11 cellular contexts compared by ENCODE assay signal in the genomic region with DNA sequence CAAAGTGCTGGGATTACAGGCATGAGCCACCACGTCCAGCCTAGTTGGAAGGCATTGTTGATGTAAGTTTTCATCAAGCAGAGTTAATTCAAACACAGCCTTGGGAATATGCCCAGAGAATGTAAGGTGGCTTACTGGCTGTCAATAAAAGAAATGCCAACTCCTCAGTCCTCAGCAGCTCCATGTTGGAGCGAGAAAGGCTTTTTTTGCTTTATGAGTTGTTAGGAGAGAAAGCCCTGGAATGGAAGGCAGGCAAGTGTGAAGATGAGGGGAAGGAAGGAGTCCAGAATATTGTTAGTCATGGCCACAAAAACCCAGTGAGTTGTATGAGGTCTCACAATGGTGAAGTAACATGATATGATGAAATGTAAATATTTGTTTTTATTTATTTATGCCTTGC. TPM values are rescaled to one million over a fixed set of nuclear protein-coding genes. Genes with fewer than 3 reads are reported as not detected.
DNase-seq lines count a peak whose midpoint lies in the region; ATAC-seq, FAIRE-seq and TF ChIP-seq lines count a peak whose summit lies in the region.
"Had no signal": no experiment of that assay in that cellular context is flagged by ENCODE, and none has a peak within 500 bp of the region (broad histone marks: within the 10 kb centered on the region; RNA-seq: fewer than 3 reads in every experiment).

No MANE protein-coding gene starts in this region.

- FAIRE-seq in endothelial cell of umbilical vein (lab: Jason Lieb, UNC) (no peak), kidney (lab: Jason Lieb, UNC) (no peak)
- FAIRE-seq: K562 had no signal

- H4K20me1 ChIP-seq in endothelial cell of umbilical vein (replicated peaks; ENCODE audit: control insufficient read depth, extremely low read depth, insufficient read depth, low read length), result peaks cover 23% of the 10 kb centered on the region

- no peak overlapping the region for H4K12ac ChIP-seq in trophoblast cell (ENCODE audit: low read depth, low read length)

- intact Hi-C loops in endothelial cell of umbilical vein (cut with micrococcal nuclease) (loop anchor here (5.0 kb wide), 1 partner anchor 57 kb away; the partner anchor contains the start of gene MAP4K4), kidney (cut with DNase I) (no loop called here)

- no peak overlapping the region for H2BK5ac ChIP-seq in trophoblast cell (ENCODE audit: low read depth, low read length, poor library complexity)

- CTCF ChIA-PET in endothelial cell of umbilical vein (lab: Charles Lee), result no interaction called here

- H3K14ac ChIP-seq in trophoblast cell (ENCODE audit: low read length), result no peak overlapping the region

- ATAC-seq in gastroesophageal sphincter, result no peak
- no peak for ATAC-seq in HG02588 (IDR thresholded peaks at IDR 0.05; ENCODE audit: unreplicated experiment)
- ATAC-seq: K562 had no signal

- H2AK5ac ChIP-seq in trophoblast cell (ENCODE audit: low read length), result no peak overlapping the region

- DNase-seq in DMS53 (lab: John Stamatoyannopoulos, UW), result peak; percentile 72
- DNase-seq in NCI-H69 (lab: John Stamatoyannopoulos, UW), result peak; percentile 20
- DNase-seq in endothelial cell of umbilical vein (ENCODE audit: low read depth, low spot score), result no peak
- no peak for DNase-seq in trophoblast cell
- DNase-seq in kidney, result no peak
- DNase-seq in GM19238 (ENCODE audit: insufficient read length, low spot score), result no peak
- DNase-seq: GDM1 had no signal

- H3K4me1 ChIP-seq in endothelial cell of umbilical vein (ENCODE audit: control insufficient read depth, extremely low read depth, insufficient read depth, low read length) (peaks cover 48% of the 10 kb centered on the region), trophoblast cell (ENCODE audit: control insufficient read depth in 1 of 2, insufficient read depth in 2 of 2, low read length in 2 of 2) (peaks cover 22 to 28% of the 10 kb centered on the region in 2 experiments), gastroesophageal sphincter (peaks cover 25 to 72% (median 41%) of the 10 kb centered on the region in 3 donors), kidney (ENCODE audit: control insufficient read depth in 1 of 2, insufficient read depth in 1 of 2, low read depth in 1 of 2, low read length in 2 of 2) (peaks cover 21 to 28% of the 10 kb centered on the region in 2 donors)

- no peak overlapping the region for H3K18ac ChIP-seq in trophoblast cell (ENCODE audit: low read length)

- no peak overlapping the region for H4K8ac ChIP-seq in trophoblast cell (ENCODE audit: low read depth, low read length)

- POLR2A ChIA-PET in endothelial cell of umbilical vein (lab: Charles Lee), result no interaction called here

- no peaks in the 10 kb centered on the region for H3K27me3 ChIP-seq in endothelial cell of umbilical vein (ENCODE audit: control insufficient read depth in 2 of 2, insufficient read depth in 2 of 2, low read length in 2 of 2)
- H3K27me3 ChIP-seq in trophoblast cell (ENCODE audit: insufficient read depth, low read length), result no peaks in the 10 kb centered on the region
- no peaks in the 10 kb centered on the region for H3K27me3 ChIP-seq in gastroesophageal sphincter

- H3K36me3 ChIP-seq in endothelial cell of umbilical vein (ENCODE audit: control insufficient read depth in 2 of 2, extremely low read depth in 1 of 2, insufficient read depth in 2 of 2, low read length in 2 of 2) (peaks cover 0 to 2% of the 10 kb centered on the region in 2 experiments), trophoblast cell (ENCODE audit: control insufficient read depth in 1 of 2, insufficient read depth in 2 of 2, low read length in 2 of 2) (no peaks in the 10 kb centered on the region), gastroesophageal sphincter (no peaks in the 10 kb centered on the region), kidney (ENCODE audit: control insufficient read depth in 1 of 2, insufficient read depth in 2 of 2, low read length in 2 of 2) (no peaks in the 10 kb centered on the region)

- H3K9ac ChIP-seq in endothelial cell of umbilical vein (replicated peaks; ENCODE audit: extremely low read depth, insufficient read depth, low read length), result no peak overlapping the region
- H3K9ac ChIP-seq in trophoblast cell (ENCODE audit: low read length), result no peak overlapping the region
- no peak overlapping the region for H3K9ac ChIP-seq in kidney (ENCODE audit: low read length in 2 of 2)

- H2AFZ ChIP-seq in endothelial cell of umbilical vein (ENCODE audit: low read depth, low read length) (no peak overlapping the region), trophoblast cell (ENCODE audit: insufficient read depth, low read length, poor library complexity) (no peak overlapping the region)

- H3K79me1 ChIP-seq in trophoblast cell (ENCODE audit: low read length), result peaks cover 2% of the 10 kb centered on the region

- H3K9me3 ChIP-seq in endothelial cell of umbilical vein (replicated peaks; ENCODE audit: control insufficient read depth, insufficient read depth, low read length) (no peaks in the 10 kb centered on the region), trophoblast cell (ENCODE audit: insufficient read depth, low read depth, low read length) (no peaks in the 10 kb centered on the region), gastroesophageal sphincter (no peaks in the 10 kb centered on the region), kidney (ENCODE audit: control insufficient read depth in 1 of 2, low read length in 2 of 2) (no peaks in the 10 kb centered on the region)

- H3K4ac ChIP-seq in trophoblast cell (ENCODE audit: low read depth, low read length), result peak overlapping the region; percentile 64

- H2BK12ac ChIP-seq in trophoblast cell (ENCODE audit: low read length), result no peak overlapping the region

- dilution Hi-C loops in endothelial cell of umbilical vein (cut with MboI; ENCODE audit: extremely low pct_ligation_motif_present, low sequenced_read_pairs), result no loop called here

- H3K9me1 ChIP-seq in endothelial cell of umbilical vein (replicated peaks; ENCODE audit: control insufficient read depth, extremely low read depth, insufficient read depth, low read length), result no peaks in the 10 kb centered on the region

- no peak for TF ChIP-seq EP300 in gastroesophageal sphincter (IDR thresholded peaks at IDR 0.05)

- TF ChIP-seq CTCF in endothelial cell of umbilical vein (IDR thresholded peaks at IDR 0.05; ENCODE audit: extremely low read depth in 1 of 2, insufficient read depth in 1 of 2, low read depth in 1 of 2, low read length in 2 of 2) (no peak), gastroesophageal sphincter (IDR thresholded peaks at IDR 0.05) (no peak), kidney (IDR thresholded peaks at IDR 0.05; ENCODE audit: borderline replicate concordance, extremely low read depth, insufficient read depth) (no peak)

- TF ChIP-seq POLR2A in endothelial cell of umbilical vein (IDR thresholded peaks at IDR 0.05; ENCODE audit: low read depth, low read length), result no peak
- no peak for TF ChIP-seq POLR2A in gastroesophageal sphincter (IDR thresholded peaks at IDR 0.05)

- WGBS in trophoblast cell (ENCODE audit: extremely low coverage, insufficient coverage, insufficient read length), result no CpG with 5 or more reads among the region's 2 CpGs
- WGBS in gastroesophageal sphincter (ENCODE audit: low coverage in 1 of 2), 2 donors, result 13 to 50% methylated on average over 1 to 2 of the region's 2 CpGs

- H3K4me3 ChIP-seq in endothelial cell of umbilical vein (replicated peaks in 1 of 3; ENCODE audit: insufficient read depth in 1 of 3, low read depth in 1 of 3, low read length in 3 of 3) (no peak overlapping the region), trophoblast cell (ENCODE audit: low read depth, low read length) (no peak overlapping the region), gastroesophageal sphincter (no peak overlapping the region), kidney (ENCODE audit: low read length in 2 of 2) (no peak overlapping the region)
- H3K4me3 ChIP-seq: coronary artery, K562 had no signal

- peaks cover 83% of the 10 kb centered on the region for H3K79me2 ChIP-seq in endothelial cell of umbilical vein (ENCODE audit: control insufficient read depth, insufficient read depth, low read length)
- H3K79me2 ChIP-seq in trophoblast cell (ENCODE audit: control insufficient read depth, insufficient read depth, low read length, poor library complexity), result peaks cover 10% of the 10 kb centered on the region

- no peak overlapping the region for H2BK120ac ChIP-seq in trophoblast cell (ENCODE audit: insufficient read depth, low read length, poor library complexity)

- H3K27ac ChIP-seq in endothelial cell of umbilical vein (ENCODE audit: insufficient read depth, low read depth, low read length) (no peak overlapping the region), trophoblast cell (ENCODE audit: low read depth, low read length) (no peak overlapping the region), gastroesophageal sphincter (peak overlapping the region in 2 of 4 donors; percentile 29 to 31), kidney (ENCODE audit: low read depth in 2 of 2, low read length in 2 of 2) (peak overlapping the region in 1 of 2 donors; percentile 13)

- no TSS peak for BruUV-seq in endothelial cell of umbilical vein (replicated peaks; lab: Mats Ljungman, UMichigan)

- H4K91ac ChIP-seq in trophoblast cell (ENCODE audit: low read depth, low read length), result no peak overlapping the region

- H3K23ac ChIP-seq in trophoblast cell (ENCODE audit: low read length), result no peak overlapping the region

- H3K4me2 ChIP-seq in endothelial cell of umbilical vein (ENCODE audit: insufficient read depth, low read length) (peak overlapping the region; percentile 38), trophoblast cell (ENCODE audit: low read length) (no peak overlapping the region)

TF ChIP-seq in endothelial cell of umbilical vein, 7 proteins besides CTCF, POLR2A, EP300 and RAD21 (continues in another document):
- TF ChIP-seq GATA2 (IDR thresholded peaks at IDR 0.05; ENCODE audit: insufficient read depth, insufficient read length, low read depth, low read length) (no peak), FOS (IDR thresholded peaks at IDR 0.05; ENCODE audit: borderline replicate concordance, insufficient read depth, low read length) (no peak), POLR2AphosphoS5 (IDR thresholded peaks at IDR 0.05; ENCODE audit: insufficient read depth, low read depth, low read length) (no peak), MYC (IDR thresholded peaks at IDR 0.05; ENCODE audit: low read depth, low read length) (no peak)

RNA-seq across cellular contexts. Expression of gene MAP4K4, which starts 57.1 kb away (rescaled TPM):
- total RNA-seq in endothelial cell of umbilical vein, result 251 and 269 TPM in 2 replicates
- 60.2 and 79.4 TPM in 2 replicates for polyA plus RNA-seq in endothelial cell of umbilical vein
- polyA plus RNA-seq in endothelial cell of umbilical vein (2011; cell fraction: cytosol; rRNA removed), result 96.1 and 99.2 TPM in 2 replicates
- 286 and 331 TPM in 2 replicates for polyA plus RNA-seq in endothelial cell of umbilical vein (2011; cell fraction: nucleus; rRNA removed)
- 220 and 289 TPM in 2 replicates for polyA plus RNA-seq in endothelial cell of umbilical vein (2012)
- 299 and 319 TPM in 2 replicates for polyA minus RNA-seq in endothelial cell of umbilical vein
- 24.2 TPM for polyA minus RNA-seq in endothelial cell of umbilical vein (2011; cell fraction: cytosol; rRNA and poly(A)+ RNA removed)
- 593 and 821 TPM in 2 replicates for polyA minus RNA-seq in endothelial cell of umbilical vein (2011; cell fraction: nucleus; rRNA and poly(A)+ RNA removed)
- polyA plus RNA-seq in trophoblast cell (2013), result 168 and 169 TPM in 2 replicates
- total RNA-seq in gastroesophageal sphincter, result 10 to 100 TPM; 35.8 to 59.5 (median 48.9) TPM
- 62.8 TPM for total RNA-seq in kidney
- 8.4 TPM for polyA plus RNA-seq in kidney (ENCODE audit: insufficient read depth, low read depth, low replicate concordance)

Comparison
In these comparisons a context has a peak if more than half of its experiments do, and no peak if none do; other contexts are left out.
1. DNase-seq: peak in DMS53 (single experiment) and NCI-H69 (single experiment); none in endothelial cell of umbilical vein (single experiment), trophoblast cell (0 of 2), kidney (single experiment) and GM19238 (single experiment).